In genomic region chr1:920008-920407, GRCh38 we compare ENCODE assay signal across 17 cellular contexts. TPM values are rescaled to one million over a fixed set of nuclear protein-coding genes. Genes with fewer than 3 reads are reported as not detected.
DNase-seq lines count a peak whose midpoint lies in the region; ATAC-seq, FAIRE-seq and TF ChIP-seq lines count a peak whose summit lies in the region.
"Had no signal": no experiment of that assay in that cellular context is flagged by ENCODE, and none has a peak within 500 bp of the region (broad histone marks: within the 10 kb centered on the region; RNA-seq: fewer than 3 reads in every experiment).

No MANE protein-coding gene starts in this region.

- no peak overlapping the region for H2AFZ ChIP-seq in HepG2 (ENCODE audit: low read length)

- peaks cover 6% of the 10 kb centered on the region; the same call in 1 of the 2 replicates for H4K20me1 ChIP-seq in HepG2 (ENCODE audit: insufficient read depth, low read length)

- peaks cover 43% of the 10 kb centered on the region for H3K4me1 ChIP-seq in HepG2 (ENCODE audit: insufficient read depth, low read length)
- H3K4me1 ChIP-seq in right lobe of liver: peaks cover 0 to 31% (median 0%) of the 10 kb centered on the region in 4 donors
- peaks cover 30% of the 10 kb centered on the region for H3K4me1 ChIP-seq in upper lobe of right lung

- ATAC-seq in HepG2: no peak
- no peak for ATAC-seq in right lobe of liver
- ATAC-seq in upper lobe of right lung: no peak
- ATAC-seq in GM18858 (IDR thresholded peaks at IDR 0.05; ENCODE audit: unreplicated experiment): no peak
- ATAC-seq: activated CD8-positive, alpha-beta T cell treated with anti-CD3 and anti-CD28 coated beads, Interleukin-2, amount 10 ng/mL, durations not matched to agents 7 days and 5 days; body of pancreas had no signal

- TF ChIP-seq EP300 in HepG2 (IDR thresholded peaks at IDR 0.05; ENCODE audit: low read depth in 2 of 2, low read length in 2 of 2): no peak
- no peak for TF ChIP-seq EP300 in HepG2 (CRISPR knock-in tag; IDR thresholded peaks at IDR 0.05; ENCODE audit: borderline replicate concordance)

- TF ChIP-seq POLR2A in HepG2 (IDR thresholded peaks at IDR 0.05; ENCODE audit: insufficient read depth in 1 of 2, low read depth in 2 of 2, low read length in 2 of 2) (no peak), right lobe of liver (IDR thresholded peaks at IDR 0.05) (no peak)

- no TSS peak for BruUV-seq in HepG2 (replicated peaks; lab: Mats Ljungman, UMichigan)

- no peaks in the 10 kb centered on the region for H3K36me3 ChIP-seq in HepG2 (replicated peaks in 1 of 2; ENCODE audit: control insufficient read depth in 1 of 2, insufficient read depth in 2 of 2, low read length in 2 of 2)
- no peaks in the 10 kb centered on the region for H3K36me3 ChIP-seq in right lobe of liver
- H3K36me3 ChIP-seq in upper lobe of right lung: no peaks in the 10 kb centered on the region
- H3K36me3 ChIP-seq: thoracic aorta had no signal

- no peaks in the 10 kb centered on the region for H3K79me2 ChIP-seq in HepG2 (ENCODE audit: insufficient read depth, low read length)

- DNase-seq in HepG2 (ENCODE audit: low spot score) (no peak), right lobe of liver (no peak), RPMI8226 (peak; percentile 71), upper lobe of right lung (peak; percentile 84)
- DNase-seq in activated naive CD4-positive, alpha-beta T cell treated with anti-CD3 and anti-CD28 coated beads, Interleukin-2, amount 50 U/mL, for 16 hours: no peak
- DNase-seq: activated CD8-positive, alpha-beta T cell treated with anti-CD3 and anti-CD28 coated beads, Interleukin-2, amount 10 ng/mL, durations not matched to agents 7 days and 5 days; activated T-cell treated with anti-CD3 and anti-CD28 coated beads, Interleukin-2, amount 50 U/mL, for 48 hours; cortex of kidney; GDM1; MM.1S; NCI-H2029 treated with DMSO at 0.1 percent for 48 hours; stimulated activated CD4-positive, alpha-beta T cell treated with anti-CD3 and anti-CD28 coated beads, Interleukin-12 subunit alpha, Interleukin-12 subunit beta, amount 100 ng/mL, for 4 hours; T-helper 1 cell had no signal

- in situ Hi-C loops in HepG2 (cut with HindIII; ENCODE audit: extremely low pct_ligation_motif_present, low pct_unique_long_range_greater_than_20kb): no loop called here

- FAIRE-seq in HepG2 (lab: Jason Lieb, UNC): no peak
- FAIRE-seq: GM12878 had no signal

- H3K9me3 ChIP-seq in HepG2 (ENCODE audit: low read length) (no peaks in the 10 kb centered on the region), right lobe of liver (no peaks in the 10 kb centered on the region), upper lobe of right lung (no peaks in the 10 kb centered on the region)
- H3K9me3 ChIP-seq: body of pancreas, thoracic aorta had no signal

- POLR2A ChIA-PET in HepG2 (lab: Yijun Ruan, JAX): no interaction called here

- TF ChIP-seq CTCF in HepG2 (CRISPR knock-in tag; IDR thresholded peaks at IDR 0.05) (no peak), right lobe of liver (IDR thresholded peaks at IDR 0.05) (no peak), upper lobe of right lung (IDR thresholded peaks at IDR 0.05) (no peak)

- intact Hi-C loops in HepG2 (cut with micrococcal nuclease; ENCODE audit: unreplicated experiment) (no loop called here), right lobe of liver (cut with DNase I) (no loop called here), upper lobe of right lung (cut with DNase I) (no loop called here)

- H3K4me3 ChIP-seq in HepG2 (replicated peaks in 1 of 3; ENCODE audit: insufficient read depth in 1 of 3, low read depth in 2 of 3, low read length in 3 of 3) (no peak overlapping the region), right lobe of liver (no peak overlapping the region), upper lobe of right lung (no peak overlapping the region)
- H3K4me3 ChIP-seq: body of pancreas, GM12878 had no signal

- no peak overlapping the region for H3K27ac ChIP-seq in HepG2 (ENCODE audit: extremely low read length, insufficient read depth, low read length)
- no peak overlapping the region for H3K27ac ChIP-seq in right lobe of liver
- no peak overlapping the region for H3K27ac ChIP-seq in upper lobe of right lung
- H3K27ac ChIP-seq: body of pancreas, thoracic aorta had no signal

- no peak overlapping the region for H3K4me2 ChIP-seq in HepG2 (ENCODE audit: low read depth, low read length)

- TF ChIP-seq RAD21 in HepG2 (CRISPR knock-in tag; IDR thresholded peaks at IDR 0.05): no peak

- H3K27me3 ChIP-seq in HepG2 (ENCODE audit: control insufficient read depth in 1 of 2, insufficient read depth in 2 of 2, low read length in 2 of 2) (peaks cover 47 to 90% of the 10 kb centered on the region in 2 experiments), right lobe of liver (no peaks in the 10 kb centered on the region), upper lobe of right lung (peaks cover 87% of the 10 kb centered on the region)

- no peak overlapping the region for H3K9ac ChIP-seq in HepG2 (ENCODE audit: insufficient read depth, low read depth, low read length)

- 0% methylated on average over 5 of the region's 23 CpGs for WGBS in HepG2 (ENCODE audit: low lambda C conversion rate)
- WGBS in right lobe of liver (ENCODE audit: insufficient coverage, low coverage, low lambda C conversion rate, missing lambda C conversion rate): 80% methylated on average over 1 of the region's 23 CpGs

- CTCF ChIA-PET in HepG2 (lab: Yijun Ruan, JAX; ENCODE audit: low intra/inter-chr PET ratio, low total read pairs): no interaction called here

RNA-seq across cellular contexts. Expression of gene SAMD11, which starts 3.7 kb away (rescaled TPM):
- total RNA-seq in HepG2 (2016; rRNA removed; fragmentation: Illumina TruSeq; extraction: Trizol) (0.11 TPM in 1 of 2 replicates, not detected in the other), right lobe of liver (1 to 10 TPM; 2.1 to 4.3 (median 3.7) TPM), upper lobe of right lung (6.0 TPM)
- total RNA-seq in HepG2 (2016; cell fraction: cytosol; rRNA removed; fragmentation: Illumina TruSeq; extraction: Trizol; ENCODE audit: low read depth): not detected in 2 replicates
- 0.13 TPM in 1 of 2 replicates, not detected in the other for total RNA-seq in HepG2 (2016; cell fraction: insoluble cytoplasmic fraction; rRNA removed; fragmentation: Illumina TruSeq; extraction: Trizol)
- not detected in 2 replicates for total RNA-seq in HepG2 (2016; cell fraction: membrane; rRNA removed; fragmentation: Illumina TruSeq; extraction: Trizol)
- total RNA-seq in HepG2 (2016; cell fraction: nucleus; rRNA removed; fragmentation: Illumina TruSeq; extraction: Trizol): not detected in 2 replicates
- 0.09 TPM in 1 of 2 replicates, not detected in the other for polyA plus RNA-seq in HepG2 (2011; rRNA removed)
- polyA plus RNA-seq in HepG2 (2011; cell fraction: cytosol; rRNA removed): 0.09 and 0.24 TPM in 2 replicates
- polyA plus RNA-seq in HepG2 (2011; cell fraction: nucleus; rRNA removed): 0.10 and 0.37 TPM in 2 replicates
- polyA plus RNA-seq in HepG2 (2012): not detected in 2 replicates
- not detected in 2 replicates for polyA plus RNA-seq in HepG2 (2016; cell fraction: cytosol; fragmentation: Illumina TruSeq; extraction: Trizol; ENCODE audit: low read depth)
- not detected in 2 replicates for polyA plus RNA-seq in HepG2 (2016; cell fraction: insoluble cytoplasmic fraction; fragmentation: Illumina TruSeq; extraction: Trizol; ENCODE audit: low read depth)
- not detected in 2 replicates for polyA plus RNA-seq in HepG2 (2016; cell fraction: membrane; fragmentation: Illumina TruSeq; extraction: Trizol; ENCODE audit: low read depth)
- not detected in 2 replicates for polyA plus RNA-seq in HepG2 (2016; cell fraction: nucleus; fragmentation: Illumina TruSeq; extraction: Trizol; ENCODE audit: insufficient read depth, low read depth)
- polyA minus RNA-seq in HepG2 (2011; rRNA and poly(A)+ RNA removed; ENCODE audit: low replicate concordance): 19.7 TPM in 1 of 2 replicates, not detected in the other
- polyA minus RNA-seq in HepG2 (2011; cell fraction: cytosol; rRNA and poly(A)+ RNA removed): 0.99 and 1.4 TPM in 2 replicates
- polyA minus RNA-seq in HepG2 (2011; cell fraction: nucleus; rRNA and poly(A)+ RNA removed): 1.2 TPM in 1 of 2 replicates, not detected in the other
- total RNA-seq: activated CD8-positive, alpha-beta T cell treated with anti-CD3 and anti-CD28 coated beads, Interleukin-2, amount 10 ng/mL, durations not matched to agents 7 days and 5 days; GM12878 had no signal

RNA-seq across cellular contexts. Expression of gene NOC2L, which starts 39.0 kb away (rescaled TPM):
- total RNA-seq in HepG2 (2016; rRNA removed; fragmentation: Illumina TruSeq; extraction: Trizol): 91.6 and 103 TPM in 2 replicates
- total RNA-seq in HepG2 (2016; cell fraction: cytosol; rRNA removed; fragmentation: Illumina TruSeq; extraction: Trizol; ENCODE audit: low read depth): 14.1 and 16.1 TPM in 2 replicates
- 81.2 and 109 TPM in 2 replicates for total RNA-seq in HepG2 (2016; cell fraction: insoluble cytoplasmic fraction; rRNA removed; fragmentation: Illumina TruSeq; extraction: Trizol)
- 22.9 and 27.1 TPM in 2 replicates for total RNA-seq in HepG2 (2016; cell fraction: membrane; rRNA removed; fragmentation: Illumina TruSeq; extraction: Trizol)
- 53.2 and 63.8 TPM in 2 replicates for total RNA-seq in HepG2 (2016; cell fraction: nucleus; rRNA removed; fragmentation: Illumina TruSeq; extraction: Trizol)
- polyA plus RNA-seq in HepG2 (2011; rRNA removed): 32.0 and 40.5 TPM in 2 replicates
- 33.6 and 44.6 TPM in 2 replicates for polyA plus RNA-seq in HepG2 (2011; cell fraction: cytosol; rRNA removed)
- polyA plus RNA-seq in HepG2 (2011; cell fraction: nucleus; rRNA removed): 85.2 and 96.0 TPM in 2 replicates
- polyA plus RNA-seq in HepG2 (2012): 41.8 and 44.3 TPM in 2 replicates
- 5.1 and 6.4 TPM in 2 replicates for polyA plus RNA-seq in HepG2 (2016; cell fraction: cytosol; fragmentation: Illumina TruSeq; extraction: Trizol; ENCODE audit: low read depth)
- 69.1 and 81.1 TPM in 2 replicates for polyA plus RNA-seq in HepG2 (2016; cell fraction: insoluble cytoplasmic fraction; fragmentation: Illumina TruSeq; extraction: Trizol; ENCODE audit: low read depth)
- 9.8 and 11.1 TPM in 2 replicates for polyA plus RNA-seq in HepG2 (2016; cell fraction: membrane; fragmentation: Illumina TruSeq; extraction: Trizol; ENCODE audit: low read depth)
- 108 and 110 TPM in 2 replicates for polyA plus RNA-seq in HepG2 (2016; cell fraction: nucleus; fragmentation: Illumina TruSeq; extraction: Trizol; ENCODE audit: insufficient read depth, low read depth)
- 118 and 166 TPM in 2 replicates for polyA minus RNA-seq in HepG2 (2011; rRNA and poly(A)+ RNA removed; ENCODE audit: low replicate concordance)
- polyA minus RNA-seq in HepG2 (2011; cell fraction: cytosol; rRNA and poly(A)+ RNA removed): 43.1 and 44.0 TPM in 2 replicates
- 18.8 and 20.1 TPM in 2 replicates for polyA minus RNA-seq in HepG2 (2011; cell fraction: nucleus; rRNA and poly(A)+ RNA removed)
- total RNA-seq in right lobe of liver: 10 to 100 TPM; 28.9 to 36.8 (median 30.2) TPM
- total RNA-seq in upper lobe of right lung: 54.5 TPM

RNA-seq across cellular contexts. Expression of gene KLHL17, which starts 40.4 kb away (rescaled TPM):
- total RNA-seq in HepG2 (2016; rRNA removed; fragmentation: Illumina TruSeq; extraction: Trizol) (2.8 and 9.3 TPM in 2 replicates), right lobe of liver (1 to 10 TPM; 1.9 to 6.7 (median 4.3) TPM), upper lobe of right lung (17.0 TPM)
- 4.5 and 5.0 TPM in 2 replicates for total RNA-seq in HepG2 (2016; cell fraction: cytosol; rRNA removed; fragmentation: Illumina TruSeq; extraction: Trizol; ENCODE audit: low read depth)
- 2.4 and 10.3 TPM in 2 replicates for total RNA-seq in HepG2 (2016; cell fraction: insoluble cytoplasmic fraction; rRNA removed; fragmentation: Illumina TruSeq; extraction: Trizol)
- total RNA-seq in HepG2 (2016; cell fraction: membrane; rRNA removed; fragmentation: Illumina TruSeq; extraction: Trizol): 2.6 and 2.8 TPM in 2 replicates
- 14.8 and 15.9 TPM in 2 replicates for total RNA-seq in HepG2 (2016; cell fraction: nucleus; rRNA removed; fragmentation: Illumina TruSeq; extraction: Trizol)
- polyA plus RNA-seq in HepG2 (2011; rRNA removed): 24.7 and 31.4 TPM in 2 replicates
- polyA plus RNA-seq in HepG2 (2011; cell fraction: cytosol; rRNA removed): 6.8 and 12.3 TPM in 2 replicates
- polyA plus RNA-seq in HepG2 (2011; cell fraction: nucleus; rRNA removed): 590 and 778 TPM in 2 replicates
- polyA plus RNA-seq in HepG2 (2012): 11.7 and 19.1 TPM in 2 replicates
- 1.1 and 1.3 TPM in 2 replicates for polyA plus RNA-seq in HepG2 (2016; cell fraction: cytosol; fragmentation: Illumina TruSeq; extraction: Trizol; ENCODE audit: low read depth)
- polyA plus RNA-seq in HepG2 (2016; cell fraction: insoluble cytoplasmic fraction; fragmentation: Illumina TruSeq; extraction: Trizol; ENCODE audit: low read depth): 3.4 and 3.7 TPM in 2 replicates
- 1.9 and 2.4 TPM in 2 replicates for polyA plus RNA-seq in HepG2 (2016; cell fraction: membrane; fragmentation: Illumina TruSeq; extraction: Trizol; ENCODE audit: low read depth)
- 71.9 and 74.8 TPM in 2 replicates for polyA plus RNA-seq in HepG2 (2016; cell fraction: nucleus; fragmentation: Illumina TruSeq; extraction: Trizol; ENCODE audit: insufficient read depth, low read depth)
- polyA minus RNA-seq in HepG2 (2011; rRNA and poly(A)+ RNA removed; ENCODE audit: low replicate concordance): 4.3 and 19.5 TPM in 2 replicates
- 4.6 and 4.9 TPM in 2 replicates for polyA minus RNA-seq in HepG2 (2011; cell fraction: cytosol; rRNA and poly(A)+ RNA removed)
- 24.9 and 31.0 TPM in 2 replicates for polyA minus RNA-seq in HepG2 (2011; cell fraction: nucleus; rRNA and poly(A)+ RNA removed)

RNA-seq across cellular contexts. Expression of gene PLEKHN1, which starts 46.3 kb away (rescaled TPM):
- total RNA-seq in HepG2 (2016; rRNA removed; fragmentation: Illumina TruSeq; extraction: Trizol): 0.21 and 0.42 TPM in 2 replicates
- not detected in 2 replicates for total RNA-seq in HepG2 (2016; cell fraction: cytosol; rRNA removed; fragmentation: Illumina TruSeq; extraction: Trizol; ENCODE audit: low read depth)
- total RNA-seq in HepG2 (2016; cell fraction: insoluble cytoplasmic fraction; rRNA removed; fragmentation: Illumina TruSeq; extraction: Trizol): 0.31 and 0.48 TPM in 2 replicates
- 0.15 and 0.17 TPM in 2 replicates for total RNA-seq in HepG2 (2016; cell fraction: membrane; rRNA removed; fragmentation: Illumina TruSeq; extraction: Trizol)
- total RNA-seq in HepG2 (2016; cell fraction: nucleus; rRNA removed; fragmentation: Illumina TruSeq; extraction: Trizol): 0.59 and 0.63 TPM in 2 replicates
- 0.58 and 0.59 TPM in 2 replicates for polyA plus RNA-seq in HepG2 (2011; rRNA removed)
- 0.13 and 0.23 TPM in 2 replicates for polyA plus RNA-seq in HepG2 (2011; cell fraction: cytosol; rRNA removed)
- polyA plus RNA-seq in HepG2 (2011; cell fraction: nucleus; rRNA removed): 13.2 and 15.5 TPM in 2 replicates
- polyA plus RNA-seq in HepG2 (2012): 0.51 and 0.55 TPM in 2 replicates
- 0.05 and 0.09 TPM in 2 replicates for polyA plus RNA-seq in HepG2 (2016; cell fraction: cytosol; fragmentation: Illumina TruSeq; extraction: Trizol; ENCODE audit: low read depth)
- 0.29 and 0.48 TPM in 2 replicates for polyA plus RNA-seq in HepG2 (2016; cell fraction: insoluble cytoplasmic fraction; fragmentation: Illumina TruSeq; extraction: Trizol; ENCODE audit: low read depth)
- polyA plus RNA-seq in HepG2 (2016; cell fraction: membrane; fragmentation: Illumina TruSeq; extraction: Trizol; ENCODE audit: low read depth): 0.13 and 0.29 TPM in 2 replicates
- polyA plus RNA-seq in HepG2 (2016; cell fraction: nucleus; fragmentation: Illumina TruSeq; extraction: Trizol; ENCODE audit: insufficient read depth, low read depth): 2.6 and 2.7 TPM in 2 replicates
- 0.26 and 0.54 TPM in 2 replicates for polyA minus RNA-seq in HepG2 (2011; rRNA and poly(A)+ RNA removed; ENCODE audit: low replicate concordance)
- 0.53 TPM in 1 of 2 replicates, not detected in the other for polyA minus RNA-seq in HepG2 (2011; cell fraction: cytosol; rRNA and poly(A)+ RNA removed)
- polyA minus RNA-seq in HepG2 (2011; cell fraction: nucleus; rRNA and poly(A)+ RNA removed): 1.8 and 1.9 TPM in 2 replicates
- total RNA-seq in right lobe of liver: 1 to 10 TPM in 1 of 6 experiments, under 1 TPM in 4, not detected in 1; 0.11 to 2.4 (median 0.26) TPM
- 2.1 TPM for total RNA-seq in upper lobe of right lung
- total RNA-seq: body of pancreas had no signal

Comparison
In these comparisons a context has a peak if more than half of its experiments do, and no peak if none do; other contexts are left out.
1. DNase-seq: peak in RPMI8226 (single experiment) and upper lobe of right lung (single experiment); none in HepG2 (single experiment), right lobe of liver (0 of 3) and activated naive CD4-positive, alpha-beta T cell treated with anti-CD3 and anti-CD28 coated beads, Interleukin-2, amount 50 U/mL, for 16 hours (single experiment).